In the genomic region with DNA sequence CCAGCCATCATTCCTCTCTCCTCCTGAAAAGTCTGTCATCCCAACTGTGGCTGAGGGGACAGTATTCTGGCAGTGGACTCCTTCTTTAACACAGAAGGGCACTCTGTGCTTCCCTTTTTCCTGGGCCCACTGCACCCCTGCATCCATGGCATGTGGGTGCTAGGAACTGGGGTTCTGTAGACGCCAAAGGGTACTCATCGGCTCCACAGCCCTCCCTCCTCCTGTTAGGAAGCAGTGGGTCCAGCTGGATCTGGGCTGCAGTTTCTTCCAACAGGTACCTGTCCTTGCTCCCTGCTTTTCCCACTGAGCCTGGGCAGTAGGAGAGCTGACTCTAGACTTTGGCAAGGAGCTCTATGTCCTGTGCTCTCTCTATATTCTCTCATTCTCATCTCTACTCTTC, we compare ENCODE assay signal across 16 cellular contexts. TPM values are rescaled to one million over a fixed set of nuclear protein-coding genes. Genes with fewer than 3 reads are reported as not detected.
A peak's percentile ranks its signal among the peaks of the same experiment; 100 is the strongest.
DNase-seq lines count a peak whose midpoint lies in the region; ATAC-seq and TF ChIP-seq lines count a peak whose summit lies in the region.
"Had no signal": no experiment of that assay in that cellular context is flagged by ENCODE, and none has a peak within 500 bp of the region (broad histone marks: within the 10 kb centered on the region; RNA-seq: fewer than 3 reads in every experiment).

No MANE protein-coding gene starts in this region.

- H4K8ac ChIP-seq in neuronal stem cell (ENCODE audit: low read depth, low read length) = no peak overlapping the region

- no peak overlapping the region for H3K4me2 ChIP-seq in neuronal stem cell (ENCODE audit: insufficient read depth, low read length, poor library complexity, severe bottlenecking)

- no peak overlapping the region for H4K91ac ChIP-seq in neuronal stem cell (ENCODE audit: low read depth, low read length, poor library complexity)

- peaks cover 0 to 4% of the 10 kb centered on the region in 2 donors for H3K4me1 ChIP-seq in neuronal stem cell (ENCODE audit: control insufficient read depth in 2 of 2, insufficient read depth in 1 of 2, low read depth in 1 of 2, low read length in 2 of 2)

- no peaks in the 10 kb centered on the region for H3K9me3 ChIP-seq in neuronal stem cell (replicated peaks in 1 of 2; ENCODE audit: control insufficient read depth in 2 of 2, insufficient read depth in 1 of 2, low read depth in 1 of 2, low read length in 2 of 2)

- TF ChIP-seq CTCF in CD14-positive monocyte (IDR thresholded peaks at IDR 0.05) (no peak), activated B cell treated with CpG ODN at 0.5 μM for 24 hours (IDR thresholded peaks at IDR 0.05) (no peak)

- H3K4me3 Mint-ChIP-seq in CD14-positive monocyte (no peak overlapping the region), activated B cell treated with CpG ODN at 0.5 μM for 24 hours (no peak overlapping the region)
- H3K4me3 Mint-ChIP-seq in activated T-helper 1 cell treated with anti-CD3 and anti-CD28 coated beads, Interleukin-12 subunit alpha, Interleukin-12 subunit beta, Interleukin-2, Interleukin-4 antibody, amounts not matched to agents 30 ng/mL and 10 ng/mL and 1 ng/mL, durations not matched to agents 14 hours and 24 hours and 36 hours = no peak overlapping the region

- H3K14ac ChIP-seq in neuronal stem cell (ENCODE audit: low read length) = no peak overlapping the region

- peaks cover 3 to 11% (median 5%) of the 10 kb centered on the region in 3 donors for H3K27me3 Mint-ChIP-seq in CD14-positive monocyte (ENCODE audit: low read depth in 3 of 3)
- H3K27me3 Mint-ChIP-seq in activated B cell treated with CpG ODN at 0.5 μM for 24 hours = peaks cover 20% of the 10 kb centered on the region
- H3K27me3 Mint-ChIP-seq in activated T-helper 1 cell treated with anti-CD3 and anti-CD28 coated beads, Interleukin-12 subunit alpha, Interleukin-12 subunit beta, Interleukin-2, Interleukin-4 antibody, amounts not matched to agents 30 ng/mL and 10 ng/mL and 1 ng/mL, durations not matched to agents 14 hours and 24 hours and 36 hours (ENCODE audit: insufficient read depth) = peaks cover 2% of the 10 kb centered on the region

- intact Hi-C loops in CD14-positive monocyte (cut with micrococcal nuclease) = loop anchor here in 1 of 2 donors (10.0 kb wide), 1 partner anchor 404 kb away; no protein-coding TSS in a partner anchor
- intact Hi-C loops in activated B cell treated with CpG ODN at 0.5 μM for 24 hours (cut with micrococcal nuclease) = no loop called here
- intact Hi-C loops in activated T-helper 1 cell treated with anti-CD3 and anti-CD28 coated beads, Interleukin-12 subunit alpha, Interleukin-12 subunit beta, Interleukin-2, Interleukin-4 antibody, amounts not matched to agents 30 ng/mL and 10 ng/mL and 1 ng/mL, durations not matched to agents 14 hours and 24 hours and 36 hours (cut with micrococcal nuclease) = loop anchor here (2.0 kb wide), 1 partner anchor 278 kb away; no protein-coding TSS in a partner anchor

- no CpG with 5 or more reads among the region's 2 CpGs for WGBS in neuronal stem cell (ENCODE audit: extremely low coverage in 2 of 2, insufficient read length in 2 of 2, insufficient replicate concordance in 1 of 2), 2 donors

- no peak overlapping the region for H3K27ac ChIP-seq in neuronal stem cell (replicated peaks; ENCODE audit: low read length)

- H3K36me3 ChIP-seq in neuronal stem cell (replicated peaks in 1 of 2; ENCODE audit: control insufficient read depth in 2 of 2, insufficient read depth in 2 of 2, low read length in 2 of 2) = peaks cover 0 to 12% of the 10 kb centered on the region in 2 donors

- no peak overlapping the region for H2AK5ac ChIP-seq in neuronal stem cell (ENCODE audit: low read depth, low read length)

- no peaks in the 10 kb centered on the region for H3K79me1 ChIP-seq in neuronal stem cell (ENCODE audit: low read depth, low read length)

- H3K4me3 ChIP-seq in neuronal stem cell (ENCODE audit: low read length in 2 of 2) = no peak overlapping the region

- H2BK12ac ChIP-seq in neuronal stem cell (ENCODE audit: low read length) = no peak overlapping the region

- H3K18ac ChIP-seq in neuronal stem cell (ENCODE audit: low read length) = no peak overlapping the region

- no peak overlapping the region for H2BK120ac ChIP-seq in neuronal stem cell (ENCODE audit: low read depth, low read length)

- ATAC-seq in activated B cell treated with CpG ODN at 0.5 μM for 24 hours (ENCODE audit: low read depth) = no peak
- ATAC-seq in HG03108 (IDR thresholded peaks at IDR 0.05; ENCODE audit: unreplicated experiment) = no peak

- H3K9ac ChIP-seq in neuronal stem cell (ENCODE audit: low read depth, low read length, poor library complexity) = no peak overlapping the region

- POLR2A ChIA-PET in activated B cell treated with CpG ODN at 0.5 μM for 24 hours (lab: Charles Lee) = no interaction called here

- no peak overlapping the region for H2BK15ac ChIP-seq in neuronal stem cell (ENCODE audit: low read length)

- no peak overlapping the region for H2AFZ ChIP-seq in neuronal stem cell (ENCODE audit: low read length)

- no peaks in the 10 kb centered on the region for H3K9me3 Mint-ChIP-seq in CD14-positive monocyte
- no peaks in the 10 kb centered on the region for H3K9me3 Mint-ChIP-seq in activated B cell treated with CpG ODN at 0.5 μM for 24 hours
- no peaks in the 10 kb centered on the region for H3K9me3 Mint-ChIP-seq in activated T-helper 1 cell treated with anti-CD3 and anti-CD28 coated beads, Interleukin-12 subunit alpha, Interleukin-12 subunit beta, Interleukin-2, Interleukin-4 antibody, amounts not matched to agents 30 ng/mL and 10 ng/mL and 1 ng/mL, durations not matched to agents 14 hours and 24 hours and 36 hours

- H3K23ac ChIP-seq in neuronal stem cell (ENCODE audit: low read depth, low read length, poor library complexity) = no peak overlapping the region

- peaks cover 0 to 27% (median 0%) of the 10 kb centered on the region in 3 experiments for H3K27me3 ChIP-seq in neuronal stem cell (ENCODE audit: control insufficient read depth in 3 of 3, insufficient read depth in 3 of 3, low read depth in 1 of 3, low read length in 3 of 3)

- H3K4ac ChIP-seq in neuronal stem cell (ENCODE audit: low read length) = no peak overlapping the region

- no peaks in the 10 kb centered on the region for H3K36me3 Mint-ChIP-seq in CD14-positive monocyte
- H3K36me3 Mint-ChIP-seq in activated B cell treated with CpG ODN at 0.5 μM for 24 hours (ENCODE audit: low read depth) = no peaks in the 10 kb centered on the region
- no peaks in the 10 kb centered on the region for H3K36me3 Mint-ChIP-seq in activated T-helper 1 cell treated with anti-CD3 and anti-CD28 coated beads, Interleukin-12 subunit alpha, Interleukin-12 subunit beta, Interleukin-2, Interleukin-4 antibody, amounts not matched to agents 30 ng/mL and 10 ng/mL and 1 ng/mL, durations not matched to agents 14 hours and 24 hours and 36 hours (ENCODE audit: low read depth)

- peaks cover 13% of the 10 kb centered on the region for H3K4me1 Mint-ChIP-seq in CD14-positive monocyte
- peaks cover 7% of the 10 kb centered on the region for H3K4me1 Mint-ChIP-seq in activated B cell treated with CpG ODN at 0.5 μM for 24 hours
- peaks cover 9% of the 10 kb centered on the region for H3K4me1 Mint-ChIP-seq in activated T-helper 1 cell treated with anti-CD3 and anti-CD28 coated beads, Interleukin-12 subunit alpha, Interleukin-12 subunit beta, Interleukin-2, Interleukin-4 antibody, amounts not matched to agents 30 ng/mL and 10 ng/mL and 1 ng/mL, durations not matched to agents 14 hours and 24 hours and 36 hours (ENCODE audit: low read depth)

- H3K27ac Mint-ChIP-seq in CD14-positive monocyte (no peak overlapping the region), activated B cell treated with CpG ODN at 0.5 μM for 24 hours (no peak overlapping the region)
- H3K27ac Mint-ChIP-seq in activated T-helper 1 cell treated with anti-CD3 and anti-CD28 coated beads, Interleukin-12 subunit alpha, Interleukin-12 subunit beta, Interleukin-2, Interleukin-4 antibody, amounts not matched to agents 30 ng/mL and 10 ng/mL and 1 ng/mL, durations not matched to agents 14 hours and 24 hours and 36 hours = no peak overlapping the region

- CTCF ChIA-PET in activated B cell treated with CpG ODN at 0.5 μM for 24 hours (lab: Charles Lee) = interaction anchor here (1.5 kb wide), 1 partner anchor 763 kb away, joined by 5 read pairs; the partner anchor contains the start of gene MAPKAPK3

- peak overlapping the region; percentile 43 for H2BK5ac ChIP-seq in neuronal stem cell (ENCODE audit: low read length)

- DNase-seq in activated effector memory CD4-positive, alpha-beta T cell treated with anti-CD3 and anti-CD28 coated beads, Interleukin-2, amount 50 U/mL, for 16 hours = peak; percentile 55
- no peak for DNase-seq in activated effector memory CD4-positive, alpha-beta T cell treated with Interleukin-2 at 50 U/mL for 16 hours
- DNase-seq in CD14-positive monocyte (ENCODE audit: low spot score) = peak; percentile 23
- peak; percentile 3 for DNase-seq in activated B cell treated with CpG ODN at 0.5 μM for 24 hours
- no peak for DNase-seq in neuronal stem cell (ENCODE audit: low spot score)
- DNase-seq in activated T-helper 1 cell treated with anti-CD3 and anti-CD28 coated beads, Interleukin-12 subunit alpha, Interleukin-12 subunit beta, Interleukin-2, Interleukin-4 antibody, amounts not matched to agents 30 ng/mL and 10 ng/mL and 1 ng/mL, durations not matched to agents 14 hours and 24 hours and 36 hours (ENCODE audit: low spot score) = no peak
- no peak for DNase-seq in NCI-H1436 treated with DMSO at 0.1 percent for 48 hours (lab: John Stamatoyannopoulos, UW)
- DNase-seq: DMS79, NCI-H187 treated with DMSO at 0.1 percent for 48 hours, NCI-H2227 treated with DMSO at 0.1 percent for 48 hours, NCI-H510A treated with DMSO at 0.1 percent for 48 hours, NCI-H774, OCI-M1, RPMI8226, SIG-M5 had no signal

RNA-seq across cellular contexts. Expression of gene MANF, which starts 6.4 kb away (rescaled TPM):
- 10 to 100 TPM; 23.6 to 30.2 TPM for polyA plus RNA-seq in CD14-positive monocyte
- 64.2 and 66.1 TPM in 2 replicates for total RNA-seq in activated B cell treated with CpG ODN at 0.5 μM for 24 hours
- 106 TPM for polyA plus RNA-seq in neuronal stem cell (2013, experiment 1 of 2)
- 113 TPM for polyA plus RNA-seq in neuronal stem cell (2013, experiment 2 of 2)
- 200 and 208 TPM in 2 replicates for total RNA-seq in activated T-helper 1 cell treated with anti-CD3 and anti-CD28 coated beads, Interleukin-12 subunit alpha, Interleukin-12 subunit beta, Interleukin-2, Interleukin-4 antibody, amounts not matched to agents 30 ng/mL and 10 ng/mL and 1 ng/mL, durations not matched to agents 14 hours and 24 hours and 36 hours

RNA-seq across cellular contexts. Expression of gene RBM15B, which starts 12.4 kb away (rescaled TPM):
- polyA plus RNA-seq in CD14-positive monocyte = 1 to 10 TPM; 7.1 to 9.1 TPM
- total RNA-seq in activated B cell treated with CpG ODN at 0.5 μM for 24 hours = 28.0 and 28.9 TPM in 2 replicates
- polyA plus RNA-seq in neuronal stem cell (2013, experiment 1 of 2) = 44.8 TPM
- polyA plus RNA-seq in neuronal stem cell (2013, experiment 2 of 2) = 45.4 TPM
- total RNA-seq in activated T-helper 1 cell treated with anti-CD3 and anti-CD28 coated beads, Interleukin-12 subunit alpha, Interleukin-12 subunit beta, Interleukin-2, Interleukin-4 antibody, amounts not matched to agents 30 ng/mL and 10 ng/mL and 1 ng/mL, durations not matched to agents 14 hours and 24 hours and 36 hours = 38.5 and 39.6 TPM in 2 replicates

Comparison
In these comparisons a context has a peak if more than half of its experiments do, and no peak if none do; other contexts are left out.
1. DNase-seq: peak in activated effector memory CD4-positive, alpha-beta T cell treated with anti-CD3 and anti-CD28 coated beads, Interleukin-2, amount 50 U/mL, for 16 hours (single experiment), CD14-positive monocyte (single experiment) and activated B cell treated with CpG ODN at 0.5 μM for 24 hours (single experiment); none in activated effector memory CD4-positive, alpha-beta T cell treated with Interleukin-2 at 50 U/mL for 16 hours (single experiment), neuronal stem cell (single experiment), activated T-helper 1 cell treated with anti-CD3 and anti-CD28 coated beads, Interleukin-12 subunit alpha, Interleukin-12 subunit beta, Interleukin-2, Interleukin-4 antibody, amounts not matched to agents 30 ng/mL and 10 ng/mL and 1 ng/mL, durations not matched to agents 14 hours and 24 hours and 36 hours (single experiment) and NCI-H1436 treated with DMSO at 0.1 percent for 48 hours (single experiment).